ENCODE assay signal across 17 cellular contexts in genomic region chr2:33204945-33205344, GRCh38.
DNase-seq lines count a peak whose midpoint lies in the region; ATAC-seq, FAIRE-seq and TF ChIP-seq lines count a peak whose summit lies in the region.
"Had no signal": no experiment of that assay in that cellular context is flagged by ENCODE, and none has a peak within 500 bp of the region (broad histone marks: within the 10 kb centered on the region; RNA-seq: fewer than 3 reads in every experiment).

No MANE protein-coding gene starts in this region.

- WGBS in heart right ventricle, 2 donors = 87 to 92% methylated on average over 2 of the region's 2 CpGs
- WGBS in pancreas, 2 donors = 73 to 75% methylated on average over 2 of the region's 2 CpGs

- H3K27ac ChIP-seq in heart right ventricle (no peak overlapping the region), pancreas (no peak overlapping the region)
- H3K27ac ChIP-seq: BLaER1, body of pancreas, KMS-11 had no signal

- H3K4me3 ChIP-seq in heart right ventricle = no peak overlapping the region
- no peak overlapping the region for H3K4me3 ChIP-seq in pancreas
- H3K4me3 ChIP-seq: BLaER1, body of pancreas had no signal

- peaks cover 0 to 28% (median 6%) of the 10 kb centered on the region in 9 donors for H3K4me1 ChIP-seq in heart right ventricle
- H3K4me1 ChIP-seq in pancreas = no peaks in the 10 kb centered on the region

- DNase-seq in heart right ventricle = no peak
- no peak for DNase-seq in pancreas
- no peak for DNase-seq in posterior vena cava (ENCODE audit: low spot score)
- DNase-seq in AG20443 (ENCODE audit: low spot score) = no peak
- DNase-seq: activated effector memory CD4-positive, alpha-beta T cell treated with anti-CD3 and anti-CD28 coated beads, Interleukin-2, amount 50 U/mL, for 16 hours; body of pancreas; effector CD4-positive, alpha-beta T cell; NCI-H1436 treated with DMSO at 0.1 percent for 48 hours; Right ventricle myocardium superior; substantia nigra had no signal

- intact Hi-C loops in heart right ventricle (cut with DNase I) = no loop called here
- intact Hi-C loops in pancreas (cut with DNase I) = no loop called here
- intact Hi-C loops in posterior vena cava (cut with DNase I) = no loop called here

- TF ChIP-seq CTCF in heart right ventricle (IDR thresholded peaks at IDR 0.05) = no peak
- TF ChIP-seq CTCF in pancreas (IDR thresholded peaks at IDR 0.05) = no peak

- no peaks in the 10 kb centered on the region for H3K36me3 ChIP-seq in heart right ventricle
- no peaks in the 10 kb centered on the region for H3K36me3 ChIP-seq in pancreas
- H3K36me3 ChIP-seq: BLaER1 had no signal

- H3K9me3 ChIP-seq in heart right ventricle = peaks cover 0 to 3% (median 0%) of the 10 kb centered on the region in 11 donors
- H3K9me3 ChIP-seq in pancreas = no peaks in the 10 kb centered on the region
- H3K9me3 ChIP-seq: BLaER1, body of pancreas had no signal

- no peak for FAIRE-seq in pancreas (lab: Jason Lieb, UNC)
- FAIRE-seq: TTC549 had no signal

- H3K27me3 ChIP-seq in heart right ventricle (no peaks in the 10 kb centered on the region), pancreas (no peaks in the 10 kb centered on the region)
- H3K27me3 ChIP-seq: BLaER1, body of pancreas had no signal

- ATAC-seq in GM18861 (IDR thresholded peaks at IDR 0.05; ENCODE audit: unreplicated experiment) = peak; percentile 68
- ATAC-seq in GM21381 (IDR thresholded peaks at IDR 0.05; ENCODE audit: unreplicated experiment) = peak; percentile 60
- ATAC-seq in HG02973 (IDR thresholded peaks at IDR 0.05; ENCODE audit: unreplicated experiment) = peak; percentile 50
- peak; percentile 46 for ATAC-seq in HG03520 (IDR thresholded peaks at IDR 0.05; ENCODE audit: unreplicated experiment)
- no peak for ATAC-seq in heart right ventricle
- ATAC-seq in pancreas = no peak
- ATAC-seq: body of pancreas had no signal

Comparison
In these comparisons a context has a peak if more than half of its experiments do, and no peak if none do; other contexts are left out.
1. ATAC-seq: peak in GM18861 (single experiment), GM21381 (single experiment), HG02973 (single experiment) and HG03520 (single experiment); none in heart right ventricle (0 of 8) and pancreas (0 of 4).